ENCODE assay signal across 8 cellular contexts in genomic region chr20:24773751-24774201, GRCh38.
DNase-seq lines count a peak whose midpoint lies in the region; ATAC-seq, FAIRE-seq and TF ChIP-seq lines count a peak whose summit lies in the region.

No MANE protein-coding gene starts in this region.

- POLR2A ChIA-PET in PC-3 (lab: Charles Lee; ENCODE audit: unreplicated experiment), result no interaction called here

- no peaks in the 10 kb centered on the region for H3F3A ChIP-seq in PC-3 (ENCODE audit: low read length, unreplicated experiment)

- no peaks in the 10 kb centered on the region for H3K79me2 ChIP-seq in PC-3 (ENCODE audit: low read length)

- H3K9me2 ChIP-seq in PC-3 (replicated peaks; ENCODE audit: low read length), result no peaks in the 10 kb centered on the region

- intact Hi-C loops in PC-3 (cut with micrococcal nuclease) (no loop called here), sciatic nerve (cut with DNase I) (no loop called here)

- H3K4me1 ChIP-seq in PC-3 (ENCODE audit: insufficient read depth, low read length), result peaks cover 39% of the 10 kb centered on the region

- H3K4me2 ChIP-seq in PC-3 (ENCODE audit: low read length), result peak overlapping the region; percentile 77

- 0 out of 2 replicates have a peak, but pooled peaks cover 2% of the 10 kb centered on the region for H3K27me3 ChIP-seq in PC-3 (ENCODE audit: low read length)

- FAIRE-seq in islet of Langerhans (lab: Jason Lieb, UNC), result peak; percentile 76

- H4K20me1 ChIP-seq in PC-3 (ENCODE audit: low read length), result no peaks in the 10 kb centered on the region

- no peaks in the 10 kb centered on the region for H3K36me3 ChIP-seq in PC-3 (ENCODE audit: low read depth, low read length)

- CTCF ChIA-PET in PC-3 (lab: Charles Lee), result no interaction called here

- peak overlapping the region; percentile 5; the same call in 1 of the 2 replicates for H3K4me3 ChIP-seq in PC-3 (ENCODE audit: low read length)

- no peak overlapping the region for H3K9ac ChIP-seq in PC-3 (ENCODE audit: low read length)

- no peak for TF ChIP-seq CTCF in PC-3 (conservative IDR thresholded peaks at IDR 0.05; ENCODE audit: low read depth, low read length)

- H3K9me3 ChIP-seq in PC-3 (ENCODE audit: low read length), result no peaks in the 10 kb centered on the region

- DNase-seq in GM04504 (ENCODE audit: low read depth), result peak; percentile 31
- DNase-seq in PC-3, result peak; percentile 95
- no peak for DNase-seq in NCI-H1436 treated with DMSO at 0.1 percent for 48 hours (lab: John Stamatoyannopoulos, UW)
- DNase-seq in KG1 (lab: John Stamatoyannopoulos, UW), result no peak
- no peak for DNase-seq in sciatic nerve (ENCODE audit: low spot score)

- peak; percentile 76 for ATAC-seq in GM21786 (IDR thresholded peaks at IDR 0.05; ENCODE audit: unreplicated experiment)
- ATAC-seq in PC-3, result peak; percentile 91
- no peak for ATAC-seq in HG03439 (IDR thresholded peaks at IDR 0.05; ENCODE audit: unreplicated experiment)
- no peak for ATAC-seq in sciatic nerve

- peak overlapping the region; percentile 78 for H3K27ac ChIP-seq in PC-3 (ENCODE audit: low read length)

- no peak overlapping the region for H2AFZ ChIP-seq in PC-3 (ENCODE audit: low read length)

- BruUV-seq in PC-3 (replicated peaks; lab: Mats Ljungman, UMichigan), result no TSS peak

Comparison
In these comparisons a context has a peak if more than half of its experiments do, and no peak if none do; other contexts are left out.
1. DNase-seq: peak in GM04504 (single experiment) and PC-3 (single experiment); none in NCI-H1436 treated with DMSO at 0.1 percent for 48 hours (single experiment), KG1 (single experiment) and sciatic nerve (single experiment).
2. ATAC-seq: peak in GM21786 (single experiment) and PC-3 (single experiment); none in HG03439 (single experiment) and sciatic nerve (single experiment).